ENCODE assay signal across 1 cellular context in the genomic region with DNA sequence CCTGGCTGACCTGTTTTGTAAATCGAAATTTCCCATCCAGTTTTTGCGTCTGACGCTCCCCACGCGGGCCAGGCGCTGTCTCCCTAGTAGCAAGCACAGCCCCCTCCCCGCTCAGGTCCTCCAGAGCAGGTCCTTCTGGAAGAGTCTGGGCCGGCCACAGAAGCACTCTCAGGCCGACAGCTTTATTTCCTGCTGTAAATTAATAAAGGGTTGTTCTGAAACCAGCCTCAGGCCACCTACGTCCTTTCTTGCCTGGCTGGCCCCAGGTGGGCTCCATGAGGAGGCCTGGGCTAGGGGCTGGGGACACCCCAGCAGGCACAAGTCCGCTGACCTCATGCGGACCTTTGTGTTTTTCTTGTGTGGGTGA.
TF ChIP-seq lines count a peak whose summit lies in the region.

No MANE protein-coding gene starts in this region.

TF ChIP-seq in GM23338, 12 proteins besides CTCF, POLR2A, EP300 and RAD21 (continued from another document):
- TF ChIP-seq, protein P1, sequence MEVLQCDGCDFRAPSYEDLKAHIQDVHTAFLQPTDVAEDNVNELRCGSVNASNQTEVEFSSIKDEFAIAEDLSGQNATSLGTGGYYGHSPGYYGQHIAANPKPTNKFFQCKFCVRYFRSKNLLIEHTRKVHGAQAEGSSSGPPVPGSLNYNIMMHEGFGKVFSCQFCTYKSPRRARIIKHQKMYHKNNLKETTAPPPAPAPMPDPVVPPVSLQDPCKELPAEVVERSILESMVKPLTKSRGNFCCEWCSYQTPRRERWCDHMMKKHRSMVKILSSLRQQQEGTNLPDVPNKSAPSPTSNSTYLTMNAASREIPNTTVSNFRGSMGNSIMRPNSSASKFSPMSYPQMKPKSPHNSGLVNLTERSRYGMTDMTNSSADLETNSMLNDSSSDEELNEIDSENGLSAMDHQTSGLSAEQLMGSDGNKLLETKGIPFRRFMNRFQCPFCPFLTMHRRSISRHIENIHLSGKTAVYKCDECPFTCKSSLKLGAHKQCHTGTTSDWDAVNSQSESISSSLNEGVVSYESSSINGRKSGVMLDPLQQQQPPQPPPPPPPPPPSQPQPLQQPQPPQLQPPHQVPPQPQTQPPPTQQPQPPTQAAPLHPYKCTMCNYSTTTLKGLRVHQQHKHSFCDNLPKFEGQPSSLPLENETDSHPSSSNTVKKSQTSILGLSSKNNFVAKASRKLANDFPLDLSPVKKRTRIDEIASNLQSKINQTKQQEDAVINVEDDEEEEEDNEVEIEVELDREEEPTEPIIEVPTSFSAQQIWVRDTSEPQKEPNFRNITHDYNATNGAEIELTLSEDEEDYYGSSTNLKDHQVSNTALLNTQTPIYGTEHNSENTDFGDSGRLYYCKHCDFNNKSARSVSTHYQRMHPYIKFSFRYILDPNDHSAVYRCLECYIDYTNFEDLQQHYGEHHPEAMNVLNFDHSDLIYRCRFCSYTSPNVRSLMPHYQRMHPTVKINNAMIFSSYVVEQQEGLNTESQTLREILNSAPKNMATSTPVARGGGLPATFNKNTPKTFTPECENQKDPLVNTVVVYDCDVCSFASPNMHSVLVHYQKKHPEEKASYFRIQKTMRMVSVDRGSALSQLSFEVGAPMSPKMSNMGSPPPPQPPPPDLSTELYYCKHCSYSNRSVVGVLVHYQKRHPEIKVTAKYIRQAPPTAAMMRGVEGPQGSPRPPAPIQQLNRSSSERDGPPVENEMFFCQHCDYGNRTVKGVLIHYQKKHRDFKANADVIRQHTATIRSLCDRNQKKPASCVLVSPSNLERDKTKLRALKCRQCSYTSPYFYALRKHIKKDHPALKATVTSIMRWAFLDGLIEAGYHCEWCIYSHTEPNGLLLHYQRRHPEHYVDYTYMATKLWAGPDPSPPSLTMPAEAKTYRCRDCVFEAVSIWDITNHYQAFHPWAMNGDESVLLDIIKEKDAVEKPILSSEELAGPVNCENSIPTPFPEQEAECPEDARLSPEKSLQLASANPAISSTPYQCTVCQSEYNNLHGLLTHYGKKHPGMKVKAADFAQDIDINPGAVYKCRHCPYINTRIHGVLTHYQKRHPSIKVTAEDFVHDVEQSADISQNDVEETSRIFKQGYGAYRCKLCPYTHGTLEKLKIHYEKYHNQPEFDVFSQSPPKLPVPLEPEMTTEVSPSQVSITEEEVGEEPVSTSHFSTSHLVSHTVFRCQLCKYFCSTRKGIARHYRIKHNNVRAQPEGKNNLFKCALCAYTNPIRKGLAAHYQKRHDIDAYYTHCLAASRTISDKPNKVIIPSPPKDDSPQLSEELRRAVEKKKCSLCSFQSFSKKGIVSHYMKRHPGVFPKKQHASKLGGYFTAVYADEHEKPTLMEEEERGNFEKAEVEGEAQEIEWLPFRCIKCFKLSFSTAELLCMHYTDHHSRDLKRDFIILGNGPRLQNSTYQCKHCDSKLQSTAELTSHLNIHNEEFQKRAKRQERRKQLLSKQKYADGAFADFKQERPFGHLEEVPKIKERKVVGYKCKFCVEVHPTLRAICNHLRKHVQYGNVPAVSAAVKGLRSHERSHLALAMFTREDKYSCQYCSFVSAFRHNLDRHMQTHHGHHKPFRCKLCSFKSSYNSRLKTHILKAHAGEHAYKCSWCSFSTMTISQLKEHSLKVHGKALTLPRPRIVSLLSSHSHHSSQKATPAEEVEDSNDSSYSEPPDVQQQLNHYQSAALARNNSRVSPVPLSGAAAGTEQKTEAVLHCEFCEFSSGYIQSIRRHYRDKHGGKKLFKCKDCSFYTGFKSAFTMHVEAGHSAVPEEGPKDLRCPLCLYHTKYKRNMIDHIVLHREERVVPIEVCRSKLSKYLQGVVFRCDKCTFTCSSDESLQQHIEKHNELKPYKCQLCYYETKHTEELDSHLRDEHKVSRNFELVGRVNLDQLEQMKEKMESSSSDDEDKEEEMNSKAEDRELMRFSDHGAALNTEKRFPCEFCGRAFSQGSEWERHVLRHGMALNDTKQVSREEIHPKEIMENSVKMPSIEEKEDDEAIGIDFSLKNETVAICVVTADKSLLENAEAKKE (CRISPR knock-in tag; IDR thresholded peaks at IDR 0.05) = no peak
TF ChIP-seq in GM23338: peak in this region for 0.
